8 cellular contexts compared by ENCODE assay signal in the genomic region with DNA sequence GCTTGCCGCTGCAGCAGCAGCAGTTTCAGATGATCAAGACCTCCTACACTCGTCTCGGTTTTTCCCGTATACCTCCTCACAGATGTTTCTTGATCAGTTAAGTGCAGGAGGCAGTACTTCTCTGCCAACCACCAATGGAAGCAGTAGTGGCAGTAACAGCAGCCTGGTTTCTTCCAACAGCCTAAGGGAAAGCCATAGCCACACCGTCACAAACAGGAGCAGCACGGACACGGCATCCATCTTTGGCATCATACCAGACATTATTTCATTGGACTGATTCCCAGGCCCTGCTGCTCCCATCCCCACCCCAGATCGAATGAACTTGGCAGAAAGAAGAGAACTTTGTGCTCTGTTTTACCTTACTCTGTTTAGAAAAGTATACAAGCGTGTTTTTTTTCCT. TPM values are rescaled to one million over a fixed set of nuclear protein-coding genes. Genes with fewer than 3 reads are reported as not detected.
A peak's percentile ranks its signal among the peaks of the same experiment; 100 is the strongest.
DNase-seq lines count a peak whose midpoint lies in the region; ATAC-seq and TF ChIP-seq lines count a peak whose summit lies in the region.
"Had no signal": no experiment of that assay in that cellular context is flagged by ENCODE, and none has a peak within 500 bp of the region (broad histone marks: within the 10 kb centered on the region; RNA-seq: fewer than 3 reads in every experiment).

No MANE protein-coding gene starts in this region.

- 19 to 26% methylated on average over 9 of the region's 9 CpGs for WGBS in thyroid gland, 2 donors
- 62 to 80% (median 77%) methylated on average over 9 of the region's 9 CpGs for WGBS in spleen, 5 donors

- H3K9me3 ChIP-seq in thyroid gland: no peaks in the 10 kb centered on the region
- no peaks in the 10 kb centered on the region for H3K9me3 ChIP-seq in spleen

- peak; percentile 33 for DNase-seq in NCI-H1092 (lab: John Stamatoyannopoulos, UW)
- DNase-seq in astrocyte of the cerebellum (ENCODE audit: low read depth): peak; percentile 80
- peak; percentile 51 for DNase-seq in inferior parietal cortex (ENCODE audit: extremely low spot score)
- peak; percentile 66 to 71 for DNase-seq in thyroid gland
- no peak for DNase-seq in spleen
- no peak for DNase-seq in T-helper 2 cell
- DNase-seq: T-helper 9 cell had no signal

- intact Hi-C loops in thyroid gland (cut with DNase I) (no loop called here), spleen (cut with DNase I; ENCODE audit: low total_unique reads) (no loop called here)

- TF ChIP-seq CTCF in astrocyte of the cerebellum (IDR thresholded peaks at IDR 0.05; ENCODE audit: low read depth, low read length, missing control alignments): no peak
- TF ChIP-seq CTCF in thyroid gland (IDR thresholded peaks at IDR 0.05): no peak
- TF ChIP-seq CTCF in spleen (IDR thresholded peaks at IDR 0.05 in 8 of 11, conservative IDR thresholded peaks at IDR 0.05 in 3 of 11): no peak

- peaks cover 26 to 34% of the 10 kb centered on the region in 2 donors for H3K4me1 ChIP-seq in thyroid gland
- H3K4me1 ChIP-seq in spleen: peaks cover 0 to 11% (median 0%) of the 10 kb centered on the region in 6 donors

- no peak for TF ChIP-seq POLR2A in thyroid gland (IDR thresholded peaks at IDR 0.05)
- TF ChIP-seq POLR2A in spleen (IDR thresholded peaks at IDR 0.05): no peak

- H3K36me3 ChIP-seq in thyroid gland: peaks cover 6 to 7% of the 10 kb centered on the region in 2 donors
- H3K36me3 ChIP-seq in spleen: peaks cover 2 to 100% (median 67%) of the 10 kb centered on the region in 6 donors

- no peak for ATAC-seq in GM19351 (IDR thresholded peaks at IDR 0.05; ENCODE audit: unreplicated experiment)

- H3K27ac ChIP-seq in thyroid gland: peak overlapping the region; percentile 60 to 88 (median 70)
- peak overlapping the region in 1 of 8 donors; percentile 4 for H3K27ac ChIP-seq in spleen

- peak overlapping the region; percentile 19 for H3K4me3 ChIP-seq in astrocyte of the cerebellum (ENCODE audit: low read depth, low read length)
- H3K4me3 ChIP-seq in thyroid gland (replicated peaks in 1 of 3): no peak overlapping the region
- H3K4me3 ChIP-seq in spleen: no peak overlapping the region

- H3K27me3 ChIP-seq in thyroid gland (no peaks in the 10 kb centered on the region), spleen (replicated peaks in 1 of 7) (no peaks in the 10 kb centered on the region)

- in situ Hi-C loops in astrocyte of the cerebellum (cut with HindIII; ENCODE audit: low sequenced_read_pairs): no loop called here

RNA-seq across cellular contexts. Expression of a gene that starts 17.6 kb away (rescaled TPM):
- 1 to 10 TPM; 3.0 to 5.1 (median 3.8) TPM for total RNA-seq in thyroid gland
- total RNA-seq in spleen: 10 to 100 TPM in 3 of 7 donors, 1 to 10 TPM in 4; 7.8 to 11.2 (median 9.7) TPM
- polyA plus RNA-seq in spleen: 10 to 100 TPM in 2 of 3 donors, 1 to 10 TPM in 1; 8.2 to 15.9 (median 13.2) TPM

RNA-seq across cellular contexts. Expression of a gene that starts 42.0 kb away (rescaled TPM):
- total RNA-seq in thyroid gland (10 to 100 TPM; 24.8 to 34.3 (median 32.4) TPM), spleen (10 to 100 TPM; 25.0 to 38.6 (median 29.7) TPM)
- 10 to 100 TPM in 2 of 3 donors, 1 to 10 TPM in 1; 9.8 to 21.7 (median 18.1) TPM for polyA plus RNA-seq in spleen

Comparison
In these comparisons a context has a peak if more than half of its experiments do, and no peak if none do; other contexts are left out.
1. DNase-seq: peak in NCI-H1092 (single experiment), astrocyte of the cerebellum (single experiment), inferior parietal cortex (single experiment) and thyroid gland (2 of 2); none in spleen (single experiment) and T-helper 2 cell (0 of 5).